Comparison of ENCODE assay signal across 7 cellular contexts in genomic region chr18:59837586-59837985, GRCh38.
DNase-seq lines count a peak whose midpoint lies in the region; FAIRE-seq and TF ChIP-seq lines count a peak whose summit lies in the region.

No MANE protein-coding gene starts in this region.

- TF ChIP-seq POLR2A in GM12892 (IDR thresholded peaks at IDR 0.05; ENCODE audit: low read depth, low read length) (no peak), adrenal gland (IDR thresholded peaks at IDR 0.05) (no peak), spleen (IDR thresholded peaks at IDR 0.05) (no peak)

- H3K36me3 ChIP-seq in SK-N-MC (ENCODE audit: insufficient read depth, low read length) (no peaks in the 10 kb centered on the region), adrenal gland (replicated peaks in 1 of 2) (no peaks in the 10 kb centered on the region), hepatocyte (replicated peaks; ENCODE audit: insufficient read depth, low read depth) (no peaks in the 10 kb centered on the region), spleen (no peaks in the 10 kb centered on the region)

- no peak overlapping the region for H3K4me2 ChIP-seq in hepatocyte

- no peak overlapping the region for H3K9ac ChIP-seq in SK-N-MC (ENCODE audit: insufficient read length)

- H3K27me3 ChIP-seq in adrenal gland (no peaks in the 10 kb centered on the region), hepatocyte (peaks cover 22% of the 10 kb centered on the region), spleen (replicated peaks in 1 of 7) (no peaks in the 10 kb centered on the region)

- peak; percentile 67 to 93 (median 77) for TF ChIP-seq CTCF in adrenal gland (IDR thresholded peaks at IDR 0.05)
- peak; percentile 89 for TF ChIP-seq CTCF in hepatocyte (IDR thresholded peaks at IDR 0.05; ENCODE audit: poor library complexity)
- peak; percentile 50 to 86 (median 80) for TF ChIP-seq CTCF in spleen (IDR thresholded peaks at IDR 0.05 in 8 of 11, conservative IDR thresholded peaks at IDR 0.05 in 3 of 11)

- H3K4me1 ChIP-seq in adrenal gland (replicated peaks in 1 of 2): peaks cover 0 to 4% of the 10 kb centered on the region in 2 donors
- H3K4me1 ChIP-seq in hepatocyte (ENCODE audit: insufficient read depth): no peaks in the 10 kb centered on the region
- peaks cover 0 to 5% (median 0%) of the 10 kb centered on the region in 6 donors for H3K4me1 ChIP-seq in spleen

- H3K27ac ChIP-seq in SK-N-MC (no peak overlapping the region), adrenal gland (no peak overlapping the region), hepatocyte (no peak overlapping the region), spleen (no peak overlapping the region)

- intact Hi-C loops in adrenal gland (cut with DNase I): loop anchor here in 1 of 2 donors (5.0 kb wide), 1 partner anchor 710 kb away; no protein-coding TSS in a partner anchor
- intact Hi-C loops in spleen (cut with DNase I; ENCODE audit: low total_unique reads): loop anchor here (10.0 kb wide), 1 partner anchor 707 kb away; no protein-coding TSS in a partner anchor

- H2AFZ ChIP-seq in hepatocyte: no peak overlapping the region

- H3K9me2 ChIP-seq in hepatocyte (replicated peaks; ENCODE audit: insufficient read depth): no peaks in the 10 kb centered on the region

- CTCF ChIA-PET in HEK293T (lab: Yijun Ruan, JAX): interaction anchor here (0.7 to 1.2 kb wide), 3 partner anchors 47 to 109 kb away, joined by 3 read pairs; no protein-coding TSS in a partner anchor

- H3K4me3 ChIP-seq in SK-N-MC (no peak overlapping the region), adrenal gland (no peak overlapping the region), hepatocyte (no peak overlapping the region), spleen (no peak overlapping the region)

- DNase-seq in GM12892 (ENCODE audit: insufficient read length): no peak
- DNase-seq in HEK293T (ENCODE audit: extremely low spot score): peak; percentile 50
- DNase-seq in NAMALWA (ENCODE audit: low spot score): peak; percentile 93
- peak; percentile 52 for DNase-seq in SK-N-MC (ENCODE audit: low read depth, low spot score)
- peak; percentile 19 to 65 (median 35) for DNase-seq in adrenal gland
- DNase-seq in hepatocyte (ENCODE audit: low spot score): peak; percentile 72
- DNase-seq in spleen: no peak

- POLR2A ChIA-PET in HEK293T (lab: Yijun Ruan, JAX): interaction anchor here (2.8 to 7.9 kb wide), 2 partner anchors 63 to 68 kb away, joined by 12 to 110 read pairs; partner anchors contain the start of gene PMAIP1

- 11 to 15% (median 14%) methylated on average over 7 of the region's 7 CpGs for WGBS in adrenal gland, 4 donors
- 16% methylated on average over 7 of the region's 7 CpGs for WGBS in hepatocyte (ENCODE audit: low lambda C conversion rate, missing lambda C conversion rate)
- 16 to 20% (median 18%) methylated on average over 7 of the region's 7 CpGs for WGBS in spleen, 5 donors

- H4K20me1 ChIP-seq in hepatocyte (ENCODE audit: insufficient read depth, poor library complexity, severe bottlenecking): no peaks in the 10 kb centered on the region

- H3K9me3 ChIP-seq in SK-N-MC (ENCODE audit: low read depth, low read length) (no peaks in the 10 kb centered on the region), adrenal gland (replicated peaks in 1 of 3) (no peaks in the 10 kb centered on the region), hepatocyte (ENCODE audit: low read depth) (no peaks in the 10 kb centered on the region), spleen (no peaks in the 10 kb centered on the region)

- no peaks in the 10 kb centered on the region for H3K79me2 ChIP-seq in hepatocyte

- peak; percentile 94 for FAIRE-seq in GM12892 (lab: Jason Lieb, UNC)

TF ChIP-seq in HEK293T, 16 proteins besides CTCF, POLR2A, EP300 and RAD21:
- TF ChIP-seq SP1 (IDR thresholded peaks at IDR 0.05) (no peak), LEF1 (IDR thresholded peaks at IDR 0.05; ENCODE audit: borderline replicate concordance) (no peak), FOXK2 (IDR thresholded peaks at IDR 0.05) (no peak), L3MBTL2 (conservative IDR thresholded peaks at IDR 0.05) (no peak), ZNF384 (IDR thresholded peaks at IDR 0.05) (no peak), SUZ12 (IDR thresholded peaks at IDR 0.05) (no peak), ARNT (IDR thresholded peaks at IDR 0.05) (no peak), NFRKB (IDR thresholded peaks at IDR 0.05) (no peak), TARDBP (IDR thresholded peaks at IDR 0.05) (no peak), HDGF (IDR thresholded peaks at IDR 0.05; ENCODE audit: borderline replicate concordance) (no peak), CTBP1 (IDR thresholded peaks at IDR 0.05; ENCODE audit: borderline replicate concordance) (no peak), BHLHE40 (IDR thresholded peaks at IDR 0.05; ENCODE audit: borderline replicate concordance) (no peak), ELF4 (IDR thresholded peaks at IDR 0.05) (no peak), FOXA1 (IDR thresholded peaks at IDR 0.05) (no peak), FOXM1 (IDR thresholded peaks at IDR 0.05; ENCODE audit: borderline replicate concordance) (no peak)
- TF ChIP-seq, protein P1, sequence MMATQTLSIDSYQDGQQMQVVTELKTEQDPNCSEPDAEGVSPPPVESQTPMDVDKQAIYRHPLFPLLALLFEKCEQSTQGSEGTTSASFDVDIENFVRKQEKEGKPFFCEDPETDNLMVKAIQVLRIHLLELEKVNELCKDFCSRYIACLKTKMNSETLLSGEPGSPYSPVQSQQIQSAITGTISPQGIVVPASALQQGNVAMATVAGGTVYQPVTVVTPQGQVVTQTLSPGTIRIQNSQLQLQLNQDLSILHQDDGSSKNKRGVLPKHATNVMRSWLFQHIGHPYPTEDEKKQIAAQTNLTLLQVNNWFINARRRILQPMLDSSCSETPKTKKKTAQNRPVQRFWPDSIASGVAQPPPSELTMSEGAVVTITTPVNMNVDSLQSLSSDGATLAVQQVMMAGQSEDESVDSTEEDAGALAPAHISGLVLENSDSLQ (IDR thresholded peaks at IDR 0.05): no peak
TF ChIP-seq in HEK293T: peak in this region for 0.

Comparison
In these comparisons a context has a peak if more than half of its experiments do, and no peak if none do; other contexts are left out.
1. DNase-seq: peak in HEK293T (single experiment), NAMALWA (single experiment), SK-N-MC (single experiment), adrenal gland (7 of 7) and hepatocyte (single experiment); none in GM12892 (single experiment) and spleen (single experiment).
2. Peak in every context shown above with its lines, with median percentiles within 50 percentile points of each other: CTCF ChIP-seq.